ENCODE assay signal across 22 cellular contexts in the genomic region with DNA sequence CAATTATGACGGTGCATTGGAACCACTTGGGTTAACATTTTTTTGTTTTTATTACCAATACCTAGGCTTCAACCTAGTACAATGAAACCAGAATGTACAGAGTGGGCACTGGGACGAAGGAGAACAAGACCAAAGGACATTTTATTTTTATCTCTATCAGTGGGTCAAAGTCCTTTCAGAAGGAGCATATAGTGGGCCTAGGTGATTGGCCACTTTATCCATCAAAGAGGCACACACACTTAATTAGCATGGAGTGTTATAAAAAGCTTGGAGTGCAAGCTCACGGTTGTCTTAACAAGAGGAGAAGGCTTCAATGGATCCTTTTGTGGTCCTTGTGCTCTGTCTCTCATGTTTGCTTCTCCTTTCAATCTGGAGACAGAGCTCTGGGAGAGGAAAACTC. TPM values are rescaled to one million over a fixed set of nuclear protein-coding genes. Genes with fewer than 3 reads are reported as not detected.
DNase-seq lines count a peak whose midpoint lies in the region; ATAC-seq and TF ChIP-seq lines count a peak whose summit lies in the region.
"Had no signal": no experiment of that assay in that cellular context is flagged by ENCODE, and none has a peak within 500 bp of the region (broad histone marks: within the 10 kb centered on the region; RNA-seq: fewer than 3 reads in every experiment).

A gene (plus strand): TSS at position 289 of the 400 bp plus-strand sequence. CDS start 25 bp downstream, at position 314.

- DNase-seq in Caco-2: no peak
- DNase-seq in right lobe of liver: no peak
- no peak for DNase-seq in smooth muscle cell (lab: John Stamatoyannopoulos, UW; ENCODE audit: unreplicated experiment)
- no peak for DNase-seq in natural killer cell treated with Interleukin-12 subunit alpha and Interleukin-12 subunit beta and Interleukin-15 and Interleukin-18, amount 100 ng/mL, for 72 hours (ENCODE audit: low spot score)
- DNase-seq in stimulated activated CD4-positive, alpha-beta T cell treated with anti-CD3 and anti-CD28 coated beads, Interleukin-1b, Interleukin-23, amount 100 ng/mL, for 48 hours: no peak
- DNase-seq in NCI-H524 treated with DMSO at 0.1 percent for 48 hours (lab: John Stamatoyannopoulos, UW): no peak
- DNase-seq: 8988T; Calu3; CD4-positive, alpha-beta memory T cell; DMS 273 treated with DMSO at 0.1 percent for 48 hours; DMS53; DND-41; EL; GOT3; H7 had no signal

- intact Hi-C loops in Caco-2 (cut with micrococcal nuclease; ENCODE audit: unreplicated experiment): no loop called here
- intact Hi-C loops in right lobe of liver (cut with DNase I): no loop called here

- ATAC-seq in right lobe of liver: peak in 3 of 4 donors; percentile 49 to 72 (median 71)
- ATAC-seq in natural killer cell treated with Interleukin-12 subunit alpha and Interleukin-12 subunit beta and Interleukin-15 and Interleukin-18, amount 100 ng/mL, for 72 hours: no peak
- ATAC-seq: GM12878 had no signal

- H3K4me1 Mint-ChIP-seq in Caco-2 (ENCODE audit: low read depth, unreplicated experiment): no peaks in the 10 kb centered on the region
- no peaks in the 10 kb centered on the region for H3K4me1 Mint-ChIP-seq in natural killer cell treated with Interleukin-12 subunit alpha and Interleukin-12 subunit beta and Interleukin-15 and Interleukin-18, amount 100 ng/mL, for 72 hours (ENCODE audit: low read depth in 2 of 2)
- H3K4me1 Mint-ChIP-seq: CD14-positive monocyte; CD4-positive, alpha-beta memory T cell had no signal

- no TSS peak for BruUV-seq in Caco-2 (replicated peaks; lab: Mats Ljungman, UMichigan)

- no peak within 1 kb of the TSS for H3K4me2 ChIP-seq in smooth muscle cell
- H3K4me2 ChIP-seq: BLaER1 had no signal

- CTCF ChIA-PET in Caco-2 (lab: Charles Lee): no interaction called here

- H3K9me3 ChIP-seq in Caco-2 (no peaks in the 10 kb centered on the region), duodenal mucosa (ENCODE audit: control insufficient read depth in 1 of 2, low read length in 2 of 2) (no peaks in the 10 kb centered on the region), right lobe of liver (no peaks in the 10 kb centered on the region), smooth muscle cell (replicated peaks; ENCODE audit: low read depth) (no peaks in the 10 kb centered on the region)

- H4K20me1 ChIP-seq in smooth muscle cell (ENCODE audit: low read depth): no peaks in the 10 kb centered on the region
- H4K20me1 ChIP-seq: BLaER1 had no signal

- peak within 1 kb of the TSS; percentile 63 for H3K27ac Mint-ChIP-seq in Caco-2 (ENCODE audit: unreplicated experiment)
- no peak within 1 kb of the TSS for H3K27ac Mint-ChIP-seq in natural killer cell treated with Interleukin-12 subunit alpha and Interleukin-12 subunit beta and Interleukin-15 and Interleukin-18, amount 100 ng/mL, for 72 hours
- H3K27ac Mint-ChIP-seq: CD14-positive monocyte; CD4-positive, alpha-beta memory T cell had no signal

- whole genome bisulfite sequencing in right lobe of liver (ENCODE audit: insufficient coverage, low coverage, low lambda C conversion rate, missing lambda C conversion rate): 40% methylated on average over 3 of the region's 3 CpGs
- whole genome bisulfite sequencing in smooth muscle cell (ENCODE audit: low lambda C conversion rate): 83% methylated on average over 3 of the region's 3 CpGs

- H3K4me1 ChIP-seq in Caco-2 (no peaks in the 10 kb centered on the region), duodenal mucosa (ENCODE audit: control insufficient read depth in 1 of 2, insufficient read depth in 2 of 2, low read length in 2 of 2) (peaks cover 6 to 11% of the 10 kb centered on the region in 2 donors), right lobe of liver (peaks cover 0 to 34% (median 0%) of the 10 kb centered on the region in 4 donors), smooth muscle cell (ENCODE audit: low read depth) (no peaks in the 10 kb centered on the region)
- H3K4me1 ChIP-seq: BLaER1 had no signal

- POLR2A ChIA-PET in Caco-2 (lab: Charles Lee): no interaction called here

- H3K9ac ChIP-seq in duodenal mucosa (ENCODE audit: low read depth in 1 of 2, low read length in 2 of 2) (peak within 1 kb of the TSS; percentile 26 to 39), smooth muscle cell (ENCODE audit: low read depth) (no peak within 1 kb of the TSS)
- H3K9ac ChIP-seq: BLaER1 had no signal

- no peaks in the 10 kb centered on the region for H3F3A ChIP-seq in smooth muscle cell (ENCODE audit: low read depth)

- no peaks in the 10 kb centered on the region for H3K36me3 Mint-ChIP-seq in Caco-2 (ENCODE audit: insufficient read depth, unreplicated experiment)
- H3K36me3 Mint-ChIP-seq in natural killer cell treated with Interleukin-12 subunit alpha and Interleukin-12 subunit beta and Interleukin-15 and Interleukin-18, amount 100 ng/mL, for 72 hours: no peaks in the 10 kb centered on the region
- H3K36me3 Mint-ChIP-seq: CD14-positive monocyte; CD4-positive, alpha-beta memory T cell had no signal

- TF ChIP-seq CTCF in Caco-2 (IDR thresholded peaks at IDR 0.05; ENCODE audit: insufficient read depth in 1 of 2, low read depth in 1 of 2, low read length in 1 of 2, severe bottlenecking in 1 of 2, unreplicated experiment in 1 of 2) (no peak), right lobe of liver (IDR thresholded peaks at IDR 0.05) (no peak), smooth muscle cell (IDR thresholded peaks at IDR 0.05; ENCODE audit: borderline replicate concordance, insufficient read depth, poor library complexity, severe bottlenecking) (no peak)

- no peaks in the 10 kb centered on the region for H3K79me2 ChIP-seq in smooth muscle cell (ENCODE audit: low read depth)

- no peak within 1 kb of the TSS for H3K27ac ChIP-seq in duodenal mucosa (ENCODE audit: low read depth, low read length)
- peak within 1 kb of the TSS in 2 of 3 donors; percentile 49 to 74 for H3K27ac ChIP-seq in right lobe of liver
- no peak within 1 kb of the TSS for H3K27ac ChIP-seq in smooth muscle cell (ENCODE audit: low read depth)
- H3K27ac ChIP-seq: BLaER1 had no signal

- H3K36me3 ChIP-seq in Caco-2 (ENCODE audit: control insufficient read depth, insufficient read depth, low read length) (no peaks in the 10 kb centered on the region), duodenal mucosa (ENCODE audit: control insufficient read depth in 1 of 2, insufficient read depth in 2 of 2, low read length in 2 of 2) (peaks cover 0 to 5% of the 10 kb centered on the region in 2 donors), right lobe of liver (peaks cover 0 to 27% (median 0%) of the 10 kb centered on the region in 4 donors), smooth muscle cell (ENCODE audit: low read depth) (no peaks in the 10 kb centered on the region)
- H3K36me3 ChIP-seq: BLaER1 had no signal

- no peak within 1 kb of the TSS for H2AFZ ChIP-seq in smooth muscle cell (ENCODE audit: low read depth)

- H3K27me3 ChIP-seq in Caco-2 (replicated peaks; ENCODE audit: control insufficient read depth, insufficient read depth, low read length) (no peaks in the 10 kb centered on the region), duodenal mucosa (ENCODE audit: control insufficient read depth in 1 of 2, insufficient read depth in 2 of 2, low read length in 2 of 2) (no peaks in the 10 kb centered on the region), right lobe of liver (no peaks in the 10 kb centered on the region), smooth muscle cell (ENCODE audit: low read depth) (no peaks in the 10 kb centered on the region)
- H3K27me3 ChIP-seq: BLaER1 had no signal

- H3K27me3 Mint-ChIP-seq in Caco-2 (ENCODE audit: insufficient read depth, unreplicated experiment): no peaks in the 10 kb centered on the region
- H3K27me3 Mint-ChIP-seq in natural killer cell treated with Interleukin-12 subunit alpha and Interleukin-12 subunit beta and Interleukin-15 and Interleukin-18, amount 100 ng/mL, for 72 hours: no peaks in the 10 kb centered on the region
- H3K27me3 Mint-ChIP-seq: CD4-positive, alpha-beta memory T cell had no signal

- no peak within 1 kb of the TSS for H3K4me3 Mint-ChIP-seq in Caco-2 (ENCODE audit: unreplicated experiment)
- no peak within 1 kb of the TSS for H3K4me3 Mint-ChIP-seq in natural killer cell treated with Interleukin-12 subunit alpha and Interleukin-12 subunit beta and Interleukin-15 and Interleukin-18, amount 100 ng/mL, for 72 hours
- H3K4me3 Mint-ChIP-seq: CD14-positive monocyte; CD4-positive, alpha-beta memory T cell had no signal

- H3K4me3 ChIP-seq in Caco-2 (ENCODE audit: low read depth, low read length) (no peak within 1 kb of the TSS), duodenal mucosa (ENCODE audit: low read depth in 1 of 2, low read length in 2 of 2) (peak within 1 kb of the TSS; percentile 69 to 72), right lobe of liver (peak within 1 kb of the TSS in 2 of 3 donors; percentile 40 to 64), smooth muscle cell (peak within 1 kb of the TSS; percentile 29)
- H3K4me3 ChIP-seq: BLaER1, GM12878 had no signal

- H3K9me3 Mint-ChIP-seq in Caco-2 (ENCODE audit: unreplicated experiment): peaks cover 10% of the 10 kb centered on the region
- peaks cover 9% of the 10 kb centered on the region for H3K9me3 Mint-ChIP-seq in natural killer cell treated with Interleukin-12 subunit alpha and Interleukin-12 subunit beta and Interleukin-15 and Interleukin-18, amount 100 ng/mL, for 72 hours

- TF ChIP-seq POLR2A in right lobe of liver (IDR thresholded peaks at IDR 0.05): no peak

RNA-seq across cellular contexts. Expression of the gene that starts here (rescaled TPM):
- total RNA-seq in Caco-2 (2022) (0.86 and 1.0 TPM in 2 replicates), right lobe of liver (1,000 to 10,000 TPM in 1 of 6 experiments, 100 to 1,000 TPM in 1, 10 to 100 TPM in 2, 1 to 10 TPM in 2; 6.4 to 1,678 (median 12.3) TPM), smooth muscle cell (0.76 TPM in 1 of 2 replicates, not detected in the other)
- 0.10 TPM in 1 of 2 replicates, not detected in the other for polyA plus RNA-seq in smooth muscle cell
- total RNA-seq in natural killer cell treated with Interleukin-12 subunit alpha and Interleukin-12 subunit beta and Interleukin-15 and Interleukin-18, amount 100 ng/mL, for 72 hours: not detected
- total RNA-seq: A673, G401, GM12878 had no signal
- polyA plus RNA-seq: AG04450; CD14-positive monocyte; CD4-positive, alpha-beta memory T cell; GM12878 had no signal

Comparison
In these comparisons a context has a peak if more than half of its experiments do, and no peak if none do; other contexts are left out.
1. H3K27ac ChIP-seq: peak in right lobe of liver (2 of 3); none in duodenal mucosa (single experiment) and smooth muscle cell (single experiment).
2. ATAC-seq: peak in right lobe of liver (3 of 4); none in natural killer cell treated with Interleukin-12 subunit alpha and Interleukin-12 subunit beta and Interleukin-15 and Interleukin-18, amount 100 ng/mL, for 72 hours (0 of 2).